Comparison of ENCODE assay signal across 1 cellular context in genomic region chr19:6279931-6280591, GRCh38.
TF ChIP-seq lines count a peak whose summit lies in the region.

Gene MLLT1 (minus strand): TSS chr19:6279975. CDS start chr19:6279784, 191 bp downstream.

TF ChIP-seq in HepG2, 621 proteins besides CTCF, POLR2A, EP300 and RAD21 (continued from another document and continues in another):
- TF ChIP-seq ZC3H4 (CRISPR knock-in tag; IDR thresholded peaks at IDR 0.05; ENCODE audit: borderline replicate concordance) (no peak), ZNF687 (CRISPR knock-in tag; IDR thresholded peaks at IDR 0.05) (peak; percentile 84), CEBPB (IDR thresholded peaks at IDR 0.05; ENCODE audit: borderline replicate concordance, low read depth, low read length) (no peak), ZFP82 (CRISPR knock-in tag; IDR thresholded peaks at IDR 0.05; ENCODE audit: borderline replicate concordance) (no peak), ZNF619 (CRISPR knock-in tag; IDR thresholded peaks at IDR 0.05) (no peak), NCOA5 (CRISPR knock-in tag; IDR thresholded peaks at IDR 0.05) (no peak), HCFC1 (IDR thresholded peaks at IDR 0.05; ENCODE audit: low read depth, low read length) (peak; percentile 45), HDAC2 (CRISPR knock-in tag; IDR thresholded peaks at IDR 0.05) (peak; percentile 53), TEAD2 (CRISPR knock-in tag; IDR thresholded peaks at IDR 0.05) (no peak), PCBP1 (IDR thresholded peaks at IDR 0.05; ENCODE audit: borderline replicate concordance, low read depth, low read length) (no peak), ZNF44 (CRISPR knock-in tag; IDR thresholded peaks at IDR 0.05) (no peak), ZBED4 (CRISPR knock-in tag; IDR thresholded peaks at IDR 0.05; ENCODE audit: borderline replicate concordance) (0 out of 2 replicates have a peak, but pooled peaks have one; percentile 22), SOX5 (CRISPR knock-in tag; IDR thresholded peaks at IDR 0.05; ENCODE audit: borderline replicate concordance) (no peak; the same call in 1 of the 2 replicates), ZNF841 (CRISPR knock-in tag; IDR thresholded peaks at IDR 0.05; ENCODE audit: borderline replicate concordance) (peak; percentile 59; the same call in 1 of the 2 replicates), CC2D1A (CRISPR knock-in tag; IDR thresholded peaks at IDR 0.05) (no peak), ZNF275 (CRISPR knock-in tag; IDR thresholded peaks at IDR 0.05; ENCODE audit: borderline replicate concordance) (no peak), RARA (CRISPR knock-in tag; IDR thresholded peaks at IDR 0.05) (0 out of 2 replicates have a peak, but pooled peaks have one; percentile 27), SKI (IDR thresholded peaks at IDR 0.05; ENCODE audit: partially characterized antibody) (peak; percentile 70), PLRG1 (conservative IDR thresholded peaks at IDR 0.05) (no peak), CBX5 (CRISPR knock-in tag; IDR thresholded peaks at IDR 0.05; ENCODE audit: borderline replicate concordance) (peak; percentile 85; the same call in 1 of the 2 replicates), ZNF574 (CRISPR knock-in tag; IDR thresholded peaks at IDR 0.05) (peak; percentile 77), PHF20 (CRISPR knock-in tag; IDR thresholded peaks at IDR 0.05) (no peak), NFIB (CRISPR knock-in tag; IDR thresholded peaks at IDR 0.05; ENCODE audit: borderline replicate concordance) (no peak), ZNF12 (CRISPR knock-in tag; IDR thresholded peaks at IDR 0.05) (0 out of 2 replicates have a peak, but pooled peaks have one; percentile 60), ZNF7 (CRISPR knock-in tag; IDR thresholded peaks at IDR 0.05) (no peak), SUZ12 (IDR thresholded peaks at IDR 0.05; ENCODE audit: low read depth, low read length) (no peak), IKZF1 (IDR thresholded peaks at IDR 0.05) (no peak), THRA (CRISPR knock-in tag; IDR thresholded peaks at IDR 0.05; ENCODE audit: borderline replicate concordance) (no peak), ZNF605 (CRISPR knock-in tag; IDR thresholded peaks at IDR 0.05) (no peak), HIVEP1 (CRISPR knock-in tag; IDR thresholded peaks at IDR 0.05) (no peak), ISL2 (CRISPR knock-in tag; IDR thresholded peaks at IDR 0.05) (no peak), SRSF4 (IDR thresholded peaks at IDR 0.05; ENCODE audit: low read depth, low read length, poor library complexity, severe bottlenecking) (no peak), HMG20B (CRISPR knock-in tag; conservative IDR thresholded peaks at IDR 0.05) (no peak), GABPB1 (CRISPR knock-in tag; IDR thresholded peaks at IDR 0.05) (peak; percentile 91), ZBTB7B (CRISPR knock-in tag; IDR thresholded peaks at IDR 0.05) (0 out of 2 replicates have a peak, but pooled peaks have one; percentile 36), ZNF616 (CRISPR knock-in tag; IDR thresholded peaks at IDR 0.05; ENCODE audit: low read depth) (peak; percentile 87; the same call in 1 of the 2 replicates), ZNF800 (CRISPR knock-in tag; IDR thresholded peaks at IDR 0.05) (no peak), ZNF839 (CRISPR knock-in tag; IDR thresholded peaks at IDR 0.05; ENCODE audit: borderline replicate concordance) (no peak), DDIT3 (CRISPR knock-in tag; IDR thresholded peaks at IDR 0.05) (no peak), UBTF (CRISPR knock-in tag; IDR thresholded peaks at IDR 0.05) (peak; percentile 33; the same call in 1 of the 2 replicates), LBX2 (CRISPR knock-in tag; IDR thresholded peaks at IDR 0.05; ENCODE audit: borderline replicate concordance) (0 out of 2 replicates have a peak, but pooled peaks have one; percentile 78), ZNF660 (CRISPR knock-in tag; IDR thresholded peaks at IDR 0.05; ENCODE audit: borderline replicate concordance, low read depth) (no peak)
